In the genomic region with DNA sequence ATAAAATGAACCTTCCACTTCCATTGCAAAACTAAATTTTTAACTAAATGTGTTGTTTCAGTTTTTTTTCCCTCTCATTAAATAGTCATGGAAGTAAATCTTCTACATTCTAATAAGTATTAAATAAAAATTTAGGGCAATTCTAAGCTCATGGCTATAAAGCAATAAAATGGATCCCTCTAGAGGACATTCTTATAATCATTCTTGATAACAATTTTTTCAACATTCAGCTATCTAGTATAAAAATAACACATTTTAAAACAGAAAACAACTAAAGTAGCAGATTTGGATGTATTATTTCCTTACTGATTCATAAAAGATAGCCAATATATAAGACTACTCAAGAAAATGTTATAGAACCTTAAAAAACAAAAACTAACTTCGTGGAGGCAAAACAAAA, we compare ENCODE assay signal across 11 cellular contexts.
DNase-seq lines count a peak whose midpoint lies in the region; ATAC-seq, FAIRE-seq and TF ChIP-seq lines count a peak whose summit lies in the region.
"Had no signal": no experiment of that assay in that cellular context is flagged by ENCODE, and none has a peak within 500 bp of the region (broad histone marks: within the 10 kb centered on the region; RNA-seq: fewer than 3 reads in every experiment).

No MANE protein-coding gene starts in this region.

- CTCF ChIA-PET in GM12878 (lab: Yijun Ruan, JAX): interaction anchor here (1.4 kb wide), 1 partner anchor 9 kb away, joined by 8 read pairs; no protein-coding TSS in a partner anchor

- TF ChIP-seq POLR2A in GM12878 (IDR thresholded peaks at IDR 0.05; ENCODE audit: low read depth, low read length): no peak

- no peaks in the 10 kb centered on the region for H3K27me3 Mint-ChIP-seq in neural progenitor cell (ENCODE audit: insufficient read depth, low read depth)

- H3F3A ChIP-seq in neural progenitor cell (ENCODE audit: low read depth): no peaks in the 10 kb centered on the region

- H3K4me2 ChIP-seq in GM12878 (ENCODE audit: control insufficient read depth, insufficient read depth) (no peak overlapping the region), neural progenitor cell (no peak overlapping the region)

- intact Hi-C loops in GM12878 (cut with micrococcal nuclease; ENCODE audit: unreplicated experiment): no loop called here

- no peaks in the 10 kb centered on the region for H3K36me3 ChIP-seq in GM12878 (ENCODE audit: control insufficient read depth in 2 of 2, insufficient read depth in 2 of 2, low read length in 1 of 2)
- no peaks in the 10 kb centered on the region for H3K36me3 ChIP-seq in neural progenitor cell
- H3K36me3 ChIP-seq: pancreas had no signal

- H3K4me3 ChIP-seq in GM12878 (no peak overlapping the region), neural progenitor cell (no peak overlapping the region)
- H3K4me3 ChIP-seq: pancreas had no signal

- H3K9me3 ChIP-seq in GM12878 (replicated peaks; ENCODE audit: control insufficient read depth, insufficient read depth, low read length): no peaks in the 10 kb centered on the region
- H3K9me3 ChIP-seq in neural progenitor cell (ENCODE audit: low read depth): no peaks in the 10 kb centered on the region
- H3K9me3 ChIP-seq: pancreas had no signal

- H2AFZ ChIP-seq in GM12878 (ENCODE audit: control insufficient read depth, low read depth, low read length): no peak overlapping the region
- H2AFZ ChIP-seq in neural progenitor cell (replicated peaks): no peak overlapping the region

- DNase-seq in DMS53 treated with DMSO at 0.1 percent for 48 hours (lab: John Stamatoyannopoulos, UW; ENCODE audit: unreplicated experiment) (peak; percentile 13), NAMALWA (ENCODE audit: low spot score) (peak; percentile 9), GM12878 (ENCODE audit: low read depth, low spot score) (no peak), neural progenitor cell (ENCODE audit: low spot score) (no peak), NOMO-1 treated with dmso at 0.1 percent for 144 hours (lab: John Stamatoyannopoulos, UW; ENCODE audit: unreplicated experiment) (no peak), T1000 (lab: John Stamatoyannopoulos, UW) (no peak)
- no peak for DNase-seq in stimulated activated CD4-positive, alpha-beta T cell treated with anti-CD3 and anti-CD28 coated beads, Interleukin-15, amount 100 ng/mL, for 24 hours
- DNase-seq: activated naive CD4-positive, alpha-beta T cell treated with Interleukin-2 at 50 U/mL for 16 hours; immature natural killer cell; NK-92 treated with Interleukin-12 subunit alpha and Interleukin-12 subunit beta, amount 100 ng/mL, for 24 hours; pancreas had no signal

- H3K36me3 Mint-ChIP-seq in neural progenitor cell: no peaks in the 10 kb centered on the region
- H3K36me3 Mint-ChIP-seq: immature natural killer cell had no signal

- TF ChIP-seq CTCF in GM12878 (IDR thresholded peaks at IDR 0.05 in 2 of 3, conservative IDR thresholded peaks at IDR 0.05 in 1 of 3; ENCODE audit: control insufficient read depth in 2 of 3, extremely low read depth in 1 of 3, insufficient read depth in 1 of 3, low read depth in 3 of 3, low read length in 3 of 3) (no peak), neural progenitor cell (IDR thresholded peaks at IDR 0.05) (peak; percentile 32)

- in situ Hi-C loops in GM12878 (cut with MboI): no loop called here

- WGBS in GM12878 (ENCODE audit: insufficient coverage, insufficient replicate concordance, low lambda C conversion rate, missing lambda C conversion rate): 6% methylated on average over 1 of the region's 1 CpG

- H3K27ac ChIP-seq in GM12878 (ENCODE audit: control insufficient read depth, insufficient read depth) (no peak overlapping the region), neural progenitor cell (no peak overlapping the region)
- H3K27ac ChIP-seq: pancreas had no signal

- no peak for TF ChIP-seq EP300 in GM12878 (IDR thresholded peaks at IDR 0.05; ENCODE audit: borderline replicate concordance in 1 of 2, control insufficient read depth in 1 of 2, low read depth in 2 of 2, low read length in 2 of 2)

- BruUV-seq in GM12878 (replicated peaks; lab: Mats Ljungman, UMichigan): no TSS peak

- TF ChIP-seq RAD21 in GM12878 (IDR thresholded peaks at IDR 0.05; ENCODE audit: insufficient read depth, low read depth, low read length): 0 out of 2 replicates have a peak, but pooled peaks have one; percentile 7

- ATAC-seq in GM12878: no peak
- ATAC-seq: pancreas had no signal

- RAD21 ChIA-PET in GM12878 (lab: Charles Lee; ENCODE audit: unreplicated experiment): no interaction called here

- H3K4me1 ChIP-seq in GM12878 (ENCODE audit: control insufficient read depth, insufficient read depth, low read length) (no peaks in the 10 kb centered on the region), neural progenitor cell (no peaks in the 10 kb centered on the region)
- H3K4me1 ChIP-seq: pancreas had no signal

- no peaks in the 10 kb centered on the region for H3K79me2 ChIP-seq in GM12878 (ENCODE audit: control insufficient read depth, insufficient read depth, low read length)
- H3K79me2 ChIP-seq in neural progenitor cell (ENCODE audit: low read depth): no peaks in the 10 kb centered on the region

- no peak for FAIRE-seq in GM12878 (lab: Jason Lieb, UNC)

- no peak overlapping the region for H3K27ac Mint-ChIP-seq in neural progenitor cell
- H3K27ac Mint-ChIP-seq: immature natural killer cell had no signal

- H3K27me3 ChIP-seq in GM12878 (replicated peaks in 1 of 2; ENCODE audit: control insufficient read depth in 2 of 2, insufficient read depth in 2 of 2, low read length in 1 of 2) (no peaks in the 10 kb centered on the region), neural progenitor cell (no peaks in the 10 kb centered on the region)
- H3K27me3 ChIP-seq: pancreas had no signal

- peaks cover 4% of the 10 kb centered on the region for H3K9me3 Mint-ChIP-seq in neural progenitor cell

- no peaks in the 10 kb centered on the region for H4K20me1 ChIP-seq in GM12878 (ENCODE audit: control insufficient read depth, insufficient read depth)
- no peaks in the 10 kb centered on the region for H4K20me1 ChIP-seq in neural progenitor cell (ENCODE audit: low read depth)

- POLR2A ChIA-PET in GM12878 (lab: Charles Lee): no interaction called here

- no peaks in the 10 kb centered on the region for H3K4me1 Mint-ChIP-seq in neural progenitor cell
- H3K4me1 Mint-ChIP-seq: immature natural killer cell had no signal

- SMC1A ChIA-PET in GM12878 (lab: Charles Lee; ENCODE audit: uncharacterized antibody, unreplicated experiment): interaction anchor here (0.6 kb wide), 1 partner anchor 14 kb away, joined by 3 read pairs; no protein-coding TSS in a partner anchor

- H3K9ac ChIP-seq in GM12878 (ENCODE audit: control insufficient read depth, insufficient read depth, low read length): no peak overlapping the region
- H3K9ac ChIP-seq in neural progenitor cell: no peak overlapping the region

- no peak overlapping the region for H3K4me3 Mint-ChIP-seq in neural progenitor cell
- H3K4me3 Mint-ChIP-seq: immature natural killer cell had no signal

TF ChIP-seq in GM12878, 131 proteins besides CTCF, POLR2A, EP300 and RAD21:
- no peak for TF ChIP-seq MEF2B (IDR thresholded peaks at IDR 0.05; ENCODE audit: partially characterized antibody, poor library complexity, severe bottlenecking)
- no peak for TF ChIP-seq RCOR1 (conservative IDR thresholded peaks at IDR 0.05; ENCODE audit: low read depth, low read length)
- TF ChIP-seq, protein P1, sequence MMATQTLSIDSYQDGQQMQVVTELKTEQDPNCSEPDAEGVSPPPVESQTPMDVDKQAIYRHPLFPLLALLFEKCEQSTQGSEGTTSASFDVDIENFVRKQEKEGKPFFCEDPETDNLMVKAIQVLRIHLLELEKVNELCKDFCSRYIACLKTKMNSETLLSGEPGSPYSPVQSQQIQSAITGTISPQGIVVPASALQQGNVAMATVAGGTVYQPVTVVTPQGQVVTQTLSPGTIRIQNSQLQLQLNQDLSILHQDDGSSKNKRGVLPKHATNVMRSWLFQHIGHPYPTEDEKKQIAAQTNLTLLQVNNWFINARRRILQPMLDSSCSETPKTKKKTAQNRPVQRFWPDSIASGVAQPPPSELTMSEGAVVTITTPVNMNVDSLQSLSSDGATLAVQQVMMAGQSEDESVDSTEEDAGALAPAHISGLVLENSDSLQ (IDR thresholded peaks at IDR 0.05): no peak
- no peak for TF ChIP-seq TCF7 (IDR thresholded peaks at IDR 0.05; ENCODE audit: borderline replicate concordance)
- TF ChIP-seq, protein P2, sequence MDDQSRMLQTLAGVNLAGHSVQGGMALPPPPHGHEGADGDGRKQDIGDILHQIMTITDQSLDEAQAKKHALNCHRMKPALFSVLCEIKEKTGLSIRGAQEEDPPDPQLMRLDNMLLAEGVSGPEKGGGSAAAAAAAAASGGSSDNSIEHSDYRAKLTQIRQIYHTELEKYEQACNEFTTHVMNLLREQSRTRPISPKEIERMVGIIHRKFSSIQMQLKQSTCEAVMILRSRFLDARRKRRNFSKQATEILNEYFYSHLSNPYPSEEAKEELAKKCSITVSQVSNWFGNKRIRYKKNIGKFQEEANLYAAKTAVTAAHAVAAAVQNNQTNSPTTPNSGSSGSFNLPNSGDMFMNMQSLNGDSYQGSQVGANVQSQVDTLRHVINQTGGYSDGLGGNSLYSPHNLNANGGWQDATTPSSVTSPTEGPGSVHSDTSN (IDR thresholded peaks at IDR 0.05; ENCODE audit: insufficient replicate concordance, low read depth, low read length): no peak
- TF ChIP-seq HDAC6 (IDR thresholded peaks at IDR 0.05; ENCODE audit: unreplicated experiment): no peak
- TF ChIP-seq CREB1 (IDR thresholded peaks at IDR 0.05; ENCODE audit: low read depth): no peak
TF ChIP-seq in GM12878: peak in this region for 0.

Comparison
In these comparisons a context has a peak if more than half of its experiments do, and no peak if none do; other contexts are left out.
1. DNase-seq: peak in DMS53 treated with DMSO at 0.1 percent for 48 hours (single experiment) and NAMALWA (single experiment); none in GM12878 (single experiment), neural progenitor cell (single experiment), NOMO-1 treated with dmso at 0.1 percent for 144 hours (single experiment), T1000 (single experiment) and stimulated activated CD4-positive, alpha-beta T cell treated with anti-CD3 and anti-CD28 coated beads, Interleukin-15, amount 100 ng/mL, for 24 hours (single experiment).